Comparison of ENCODE assay signal across 8 cellular contexts in the genomic region with DNA sequence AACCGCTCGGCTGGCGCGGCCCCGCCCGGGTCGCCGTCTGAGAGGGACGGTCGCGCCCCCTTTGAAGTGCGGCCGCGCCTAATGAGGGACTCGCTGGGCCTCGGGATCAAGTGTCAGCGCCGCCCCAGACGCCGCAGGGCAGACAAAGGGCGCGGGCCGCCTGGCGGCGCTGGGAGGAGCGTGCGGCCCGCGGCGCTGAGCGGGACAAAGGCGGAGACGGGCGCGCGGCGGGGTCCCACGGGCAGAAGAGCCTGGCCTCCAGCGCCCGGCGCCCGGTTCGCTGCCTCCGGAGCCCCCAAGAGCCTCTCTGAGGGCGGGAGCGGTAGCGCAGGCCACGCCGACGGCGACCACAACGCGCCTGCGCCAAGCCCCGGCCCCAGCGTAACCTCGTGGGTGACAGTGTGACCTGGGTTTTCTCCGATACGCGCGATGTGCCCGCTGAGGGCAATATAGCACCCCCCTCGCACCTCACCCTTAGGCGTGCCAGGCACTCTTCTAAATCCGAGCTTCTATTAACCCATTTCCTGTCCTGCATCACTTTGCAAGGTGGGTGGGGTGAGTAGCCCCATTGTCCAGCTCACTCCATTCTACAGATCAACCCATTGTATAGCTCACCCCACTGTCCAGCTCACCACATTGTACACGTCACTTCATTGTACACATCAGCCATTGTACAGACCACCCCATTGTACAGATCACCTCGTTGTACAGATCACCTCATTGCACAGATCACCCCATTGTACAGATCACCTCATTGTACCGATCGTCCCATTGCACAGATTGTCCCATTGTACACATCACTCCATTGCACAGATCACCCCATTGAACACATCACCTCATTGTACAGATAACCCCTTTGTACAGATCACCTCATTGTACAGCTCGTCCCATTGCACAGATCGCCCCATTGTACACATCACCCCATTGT. TPM values are rescaled to one million over a fixed set of nuclear protein-coding genes. Genes with fewer than 3 reads are reported as not detected.
DNase-seq lines count a peak whose midpoint lies in the region; ATAC-seq and TF ChIP-seq lines count a peak whose summit lies in the region.

No MANE protein-coding gene starts in this region.

- 0 out of 2 replicates have a peak, but pooled peaks have one; percentile 5 for TF ChIP-seq CTCF in WERI-Rb-1 (IDR thresholded peaks at IDR 0.05; ENCODE audit: low read depth, low read length)
- TF ChIP-seq CTCF in breast epithelium (IDR thresholded peaks at IDR 0.05) = peak in 1 of 3 donors; percentile 51

- DNase-seq in Ammon's horn (ENCODE audit: low spot score) (peak; percentile 47), GM19240 (ENCODE audit: insufficient read length, low spot score) (peak; percentile 69), WERI-Rb-1 (peak; percentile 53), breast epithelium (ENCODE audit: low spot score in 2 of 2) (no peak), inferior parietal cortex (ENCODE audit: extremely low spot score) (peak; percentile 20)
- peak; percentile 28 to 49 (median 31) for DNase-seq in stimulated activated CD4-positive, alpha-beta T cell treated with anti-CD3 and anti-CD28 coated beads, Interleukin-12 subunit alpha, Interleukin-12 subunit beta, amount 100 ng/mL, for 48 hours (ENCODE audit: low read depth in 2 of 3, low spot score in 1 of 3)

- H3K27me3 ChIP-seq in WERI-Rb-1 (ENCODE audit: insufficient read depth, low read depth, severe bottlenecking) (no peaks in the 10 kb centered on the region), breast epithelium (no peaks in the 10 kb centered on the region)

- no peaks in the 10 kb centered on the region; the same call in 1 of the 2 replicates for H3K36me3 ChIP-seq in WERI-Rb-1
- no peaks in the 10 kb centered on the region for H3K36me3 ChIP-seq in breast epithelium

- peak overlapping the region; percentile 45 for H3K4me3 ChIP-seq in WERI-Rb-1 (ENCODE audit: low read depth, low read length)
- peak overlapping the region; percentile 66 to 91 (median 73) for H3K4me3 ChIP-seq in breast epithelium

- intact Hi-C loops in breast epithelium (cut with DNase I; ENCODE audit: low total_unique reads) = loop anchor here (5.0 kb wide), 1 partner anchor 1202 kb away; no protein-coding TSS in a partner anchor

- H3K4me1 ChIP-seq in breast epithelium = no peaks in the 10 kb centered on the region

- H3K9me3 ChIP-seq in WERI-Rb-1 (ENCODE audit: severe bottlenecking) (no peaks in the 10 kb centered on the region), breast epithelium (no peaks in the 10 kb centered on the region)

- no peak for TF ChIP-seq POLR2A in breast epithelium (IDR thresholded peaks at IDR 0.05)

- ATAC-seq in HG03460 (IDR thresholded peaks at IDR 0.05; ENCODE audit: unreplicated experiment) = peak; percentile 80
- ATAC-seq in HG03565 (IDR thresholded peaks at IDR 0.05; ENCODE audit: unreplicated experiment) = no peak

- H3K27ac ChIP-seq in WERI-Rb-1 = peak overlapping the region; percentile 72
- peak overlapping the region; percentile 70 to 82 for H3K27ac ChIP-seq in breast epithelium

RNA-seq across cellular contexts. Expression of a gene that starts 33.7 kb away (rescaled TPM):
- 10 to 100 TPM; 32.2 to 36.3 (median 32.8) TPM for total RNA-seq in breast epithelium

Comparison
In these comparisons a context has a peak if more than half of its experiments do, and no peak if none do; other contexts are left out.
1. DNase-seq: peak in Ammon's horn (single experiment), GM19240 (single experiment), WERI-Rb-1 (single experiment), inferior parietal cortex (single experiment) and stimulated activated CD4-positive, alpha-beta T cell treated with anti-CD3 and anti-CD28 coated beads, Interleukin-12 subunit alpha, Interleukin-12 subunit beta, amount 100 ng/mL, for 48 hours (3 of 3); none in breast epithelium (0 of 2).